ENCODE assay signal across 16 cellular contexts in genomic region chr21:39009587-39010225, GRCh38.
"Had no signal": no experiment of that assay in that cellular context is flagged by ENCODE, and none has a peak within 500 bp of the region (broad histone marks: within the 10 kb centered on the region; RNA-seq: fewer than 3 reads in every experiment).

No MANE protein-coding gene starts in this region.

- H3K4me3 ChIP-seq: breast epithelium, suprapubic skin had no signal

- H3K9me3 Mint-ChIP-seq: activated T-cell treated with anti-CD3 and anti-CD28 coated beads, Interleukin-2, amount 50 U/mL, for 72 hours; nephron; stimulated activated naive CD8-positive, alpha-beta T cell treated with anti-CD3 and anti-CD28 coated beads, Interleukin-15, amount 100 ng/mL, for 72 hours had no signal

- H3K9me3 ChIP-seq: suprapubic skin had no signal

- ATAC-seq: activated T-cell treated with anti-CD3 and anti-CD28 coated beads, Interleukin-2, amount 50 U/mL, for 72 hours; esophagus mucosa; left ventricle myocardium superior; stimulated activated naive CD8-positive, alpha-beta T cell treated with anti-CD3 and anti-CD28 coated beads, Interleukin-15, amount 100 ng/mL, for 72 hours; T-helper 17 cell had no signal

- H3K36me3 ChIP-seq: breast epithelium, suprapubic skin, WERI-Rb-1 had no signal

- H3K27ac ChIP-seq: breast epithelium, WERI-Rb-1 had no signal

- H3K27ac Mint-ChIP-seq: activated T-cell treated with anti-CD3 and anti-CD28 coated beads, Interleukin-2, amount 50 U/mL, for 72 hours; stimulated activated naive CD8-positive, alpha-beta T cell treated with anti-CD3 and anti-CD28 coated beads, Interleukin-15, amount 100 ng/mL, for 72 hours; T-helper 17 cell had no signal

- DNase-seq: activated CD4-positive, alpha-beta T cell treated with anti-CD3 and anti-CD28 coated beads for 1 hour; activated effector memory CD4-positive, alpha-beta T cell treated with anti-CD3 and anti-CD28 coated beads, Interleukin-2, amount 50 U/mL, for 16 hours; activated naive CD4-positive, alpha-beta T cell treated with anti-CD3 and anti-CD28 coated beads, Interleukin-2, amount 50 U/mL, for 16 hours; activated T-cell treated with anti-CD3 and anti-CD28 coated beads, Interleukin-2, amount 50 U/mL, for 72 hours; cerebellar nuclear complex; cortex of kidney; effector CD4-positive, alpha-beta T cell; left ventricle myocardium superior; occipital lobe; stimulated activated naive CD8-positive, alpha-beta T cell treated with anti-CD3 and anti-CD28 coated beads, Interleukin-15, amount 100 ng/mL, for 72 hours; T-helper 17 cell; WERI-Rb-1 had no signal

- H3K4me3 Mint-ChIP-seq: activated T-cell treated with anti-CD3 and anti-CD28 coated beads, Interleukin-2, amount 50 U/mL, for 72 hours; nephron; stimulated activated naive CD8-positive, alpha-beta T cell treated with anti-CD3 and anti-CD28 coated beads, Interleukin-15, amount 100 ng/mL, for 72 hours; T-helper 17 cell had no signal

- H3K27me3 ChIP-seq: breast epithelium, suprapubic skin had no signal
